Comparison of ENCODE assay signal across 32 cellular contexts in genomic region chr5:158376679-158377078, GRCh38.
"Had no signal": no experiment of that assay in that cellular context is flagged by ENCODE, and none has a peak within 500 bp of the region (broad histone marks: within the 10 kb centered on the region; RNA-seq: fewer than 3 reads in every experiment).

No MANE protein-coding gene starts in this region.

- H3K27me3 ChIP-seq: brain microvascular endothelial cell had no signal

- FAIRE-seq: K562 had no signal

- H3K36me3 ChIP-seq: brain microvascular endothelial cell, WERI-Rb-1 had no signal

- ATAC-seq: activated CD8-positive, alpha-beta memory T cell treated with anti-CD3 and anti-CD28 coated beads, Interleukin-2, amount 10 ng/mL, durations not matched to agents 7 days and 5 days; activated T-cell treated with anti-CD3 and anti-CD28 coated beads, Interleukin-2, amount 50 U/mL, for 72 hours; activated T-helper 17 cell treated with anti-CD3 and anti-CD28 coated beads, Interleukin-2, amount 50 U/mL, for 72 hours; K562 had no signal

- H3K4me3 ChIP-seq: K562 had no signal

- H3K27ac ChIP-seq: brain microvascular endothelial cell, WERI-Rb-1 had no signal

- DNase-seq: activated CD4-positive, alpha-beta memory T cell treated with anti-CD3 and anti-CD28 coated beads, Interleukin-2, amount 10 ng/mL, durations not matched to agents 7 days and 5 days; activated CD4-positive, alpha-beta T cell treated with anti-CD3 and anti-CD28 coated beads for 1 hour; activated CD4-positive, alpha-beta T cell treated with anti-CD3 and anti-CD28 coated beads for 48 hours; activated CD4-positive, CD25-positive, alpha-beta regulatory T cell; activated CD8-positive, alpha-beta memory T cell treated with anti-CD3 and anti-CD28 coated beads for 24 hours; activated CD8-positive, alpha-beta memory T cell treated with anti-CD3 and anti-CD28 coated beads, Interleukin-2, amount 10 ng/mL, durations not matched to agents 7 days and 5 days; activated effector memory CD4-positive, alpha-beta T cell treated with anti-CD3 and anti-CD28 coated beads, Interleukin-2, amount 50 U/mL, for 16 hours; activated naive CD4-positive, alpha-beta T cell; activated naive CD4-positive, alpha-beta T cell treated with anti-CD3 and anti-CD28 coated beads, Interleukin-2, amount 50 U/mL, for 16 hours; activated naive CD8-positive, alpha-beta T cell treated with anti-CD3 and anti-CD28 coated beads for 36 hours; activated T-cell treated with anti-CD3 and anti-CD28 coated beads, Interleukin-2, amount 50 U/mL, for 1 hour; activated T-cell treated with anti-CD3 and anti-CD28 coated beads, Interleukin-2, amount 50 U/mL, for 72 hours; amniotic stem cell; aorta; brain microvascular endothelial cell; central memory CD4-positive, alpha-beta T cell; MV-4-11; NCI-H1092; NCI-H1436 treated with DMSO at 0.1 percent for 48 hours; NCI-H1694 treated with DMSO at 0.1 percent for 48 hours; NCI-H2029; NCI-H345; NCI-H524 treated with DMSO at 0.1 percent for 48 hours; NK-92 treated with Interleukin-12 subunit alpha and Interleukin-12 subunit beta, amount 100 ng/mL, for 24 hours; Right ventricle myocardium superior; SW 1271; T-helper 1 cell; T-helper 2 cell; T-helper 9 cell; WERI-Rb-1 had no signal
